Comparison of ENCODE assay signal across 36 cellular contexts in the genomic region with DNA sequence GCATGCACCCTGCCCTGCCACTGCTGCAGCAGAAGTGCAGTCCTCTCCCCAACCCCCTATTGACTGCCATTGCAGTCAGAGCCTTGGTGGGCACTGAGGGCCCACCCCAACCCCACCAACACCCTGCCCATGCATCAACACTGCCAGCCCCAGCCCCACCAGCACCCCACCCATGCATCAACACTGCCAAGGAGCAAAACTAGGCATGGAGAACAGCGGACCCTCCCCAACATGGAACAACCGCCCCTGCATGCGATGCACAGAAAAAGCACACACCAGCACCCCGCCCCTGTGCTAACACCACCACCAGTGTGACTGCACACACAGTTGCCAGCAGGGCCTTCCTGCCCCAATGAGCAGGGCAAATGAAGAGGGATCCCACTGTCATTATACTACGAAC.
"Had no signal": no experiment of that assay in that cellular context is flagged by ENCODE, and none has a peak within 500 bp of the region (broad histone marks: within the 10 kb centered on the region; RNA-seq: fewer than 3 reads in every experiment).

No MANE protein-coding gene starts in this region.

- H3K9me3 ChIP-seq: body of pancreas, breast epithelium had no signal

- H3K36me3 Mint-ChIP-seq: activated naive CD4-positive, alpha-beta T cell treated with anti-CD3 and anti-CD28 coated beads, Interleukin-2, amount 10 ng/mL, durations not matched to agents 7 days and 5 days; activated naive CD8-positive, alpha-beta T cell had no signal

- H3K4me1 Mint-ChIP-seq: activated B cell treated with CpG ODN at 0.5 μM for 24 hours; activated CD4-positive, alpha-beta T cell treated with anti-CD3 and anti-CD28 coated beads for 36 hours; activated CD4-positive, alpha-beta T cell treated with anti-CD3 and anti-CD28 coated beads, Interleukin-2, amount 10 ng/mL, durations not matched to agents 7 days and 5 days; activated naive CD4-positive, alpha-beta T cell treated with anti-CD3 and anti-CD28 coated beads, Interleukin-2, amount 10 ng/mL, durations not matched to agents 7 days and 5 days; activated naive CD4-positive, alpha-beta T cell treated with anti-CD3 and anti-CD28 coated beads, Interleukin-2, amount 50 U/mL, for 24 hours; activated naive CD8-positive, alpha-beta T cell treated with anti-CD3 and anti-CD28 coated beads, Interleukin-2, amount 10 ng/mL, durations not matched to agents 7 days and 5 days; activated naive CD8-positive, alpha-beta T cell treated with anti-CD3 and anti-CD28 coated beads, Interleukin-2, amount 50 U/mL, for 24 hours had no signal

- DNase-seq: activated B cell treated with CpG ODN at 0.5 μM for 24 hours; activated CD4-positive, alpha-beta T cell treated with anti-CD3 and anti-CD28 coated beads for 1 hour; activated CD4-positive, alpha-beta T cell treated with anti-CD3 and anti-CD28 coated beads for 36 hours; activated CD4-positive, alpha-beta T cell treated with anti-CD3 and anti-CD28 coated beads for 48 hours; activated CD4-positive, alpha-beta T cell treated with anti-CD3 and anti-CD28 coated beads, Interleukin-2, amount 10 ng/mL, durations not matched to agents 7 days and 5 days; activated CD4-positive, alpha-beta T cell treated with anti-CD3 and anti-CD28 coated beads, Interleukin-2, amount 50 U/mL, for 48 hours; activated CD8-positive, alpha-beta memory T cell treated with anti-CD3 and anti-CD28 coated beads, Interleukin-2, amount 50 U/mL, for 4 hours; activated CD8-positive, alpha-beta T cell treated with anti-CD3 and anti-CD28 coated beads for 36 hours; activated effector memory CD4-positive, alpha-beta T cell treated with Interleukin-2 at 50 U/mL for 16 hours; activated gamma-delta T cell; activated naive CD4-positive, alpha-beta T cell treated with anti-CD3 and anti-CD28 coated beads, Interleukin-2, amount 10 ng/mL, durations not matched to agents 7 days and 5 days; activated naive CD4-positive, alpha-beta T cell treated with Interleukin-2 at 50 U/mL for 16 hours; activated naive CD8-positive, alpha-beta T cell treated with anti-CD3 and anti-CD28 coated beads, Interleukin-2, amount 10 ng/mL, durations not matched to agents 7 days and 5 days; activated naive CD8-positive, alpha-beta T cell treated with anti-CD3 and anti-CD28 coated beads, Interleukin-2, amount 50 U/mL, for 24 hours; activated T-cell treated with anti-CD3 and anti-CD28 coated beads for 4 hours; activated T-cell treated with anti-CD3 and anti-CD28 coated beads, Interleukin-2, amount 50 U/mL, for 1 hour; activated T-cell treated with anti-CD3 and anti-CD28 coated beads, Interleukin-2, amount 50 U/mL, for 4 hours; activated T-cell treated with anti-CD3 and anti-CD28 coated beads, Interleukin-2, amount 50 U/mL, for 72 hours; amygdala; anterior cingulate cortex; body of pancreas; brain microvascular endothelial cell; central memory CD4-positive, alpha-beta T cell; cerebellar nuclear complex; SW 1271; T-helper 1 cell; T-helper 2 cell; T-helper 9 cell had no signal

- H3K36me3 ChIP-seq: brain microvascular endothelial cell, breast epithelium had no signal

- H3K27ac ChIP-seq: body of pancreas, brain microvascular endothelial cell, breast epithelium, VCaP had no signal

- H3K9me3 Mint-ChIP-seq: activated B cell treated with CpG ODN at 0.5 μM for 24 hours; activated CD8-positive, alpha-beta T cell treated with anti-CD3 and anti-CD28 coated beads for 36 hours; activated naive CD4-positive, alpha-beta T cell treated with anti-CD3 and anti-CD28 coated beads, Interleukin-2, amount 10 ng/mL, durations not matched to agents 7 days and 5 days; activated naive CD4-positive, alpha-beta T cell treated with anti-CD3 and anti-CD28 coated beads, Interleukin-2, amount 50 U/mL, for 24 hours; activated naive CD8-positive, alpha-beta T cell treated with anti-CD3 and anti-CD28 coated beads, Interleukin-2, amount 10 ng/mL, durations not matched to agents 7 days and 5 days; activated T-cell treated with anti-CD3 and anti-CD28 coated beads, Interleukin-2, amount 50 U/mL, for 4 hours; activated T-helper 1 cell treated with anti-CD3 and anti-CD28 coated beads, Interleukin-12 subunit alpha, Interleukin-12 subunit beta, Interleukin-2, Interleukin-4 antibody, amounts not matched to agents 30 ng/mL and 10 ng/mL and 1 ng/mL, durations not matched to agents 14 hours and 24 hours and 36 hours; activated T-helper 2 cell treated with anti-CD3 and anti-CD28 coated beads, Interferon-gamma antibody, Interleukin-2, Interleukin-4, amounts not matched to agents 10 μg/mL and 5 μg/mL and 100 μg/mL, durations not matched to agents 14 hours and 24 hours and 36 hours; T-helper 1 cell treated with Interleukin-12 subunit alpha and Interleukin-12 subunit beta and Interleukin-4 antibody, amounts not matched to agents 30 μg/mL and 1 μg/mL, for 36 hours; T-helper 2 cell treated with Interferon-gamma antibody and Interleukin-4, amounts not matched to agents 5 μg/mL and 100 μg/mL, for 36 hours had no signal

- ATAC-seq: activated CD4-positive, alpha-beta T cell treated with anti-CD3 and anti-CD28 coated beads for 36 hours; activated CD8-positive, alpha-beta T cell treated with anti-CD3 and anti-CD28 coated beads for 36 hours; activated naive CD8-positive, alpha-beta T cell treated with anti-CD3 and anti-CD28 coated beads, Interleukin-2, amount 50 U/mL, for 24 hours; activated T-cell treated with anti-CD3 and anti-CD28 coated beads, Interleukin-2, amount 50 U/mL, for 4 hours; activated T-cell treated with anti-CD3 and anti-CD28 coated beads, Interleukin-2, amount 50 U/mL, for 72 hours; body of pancreas had no signal

- H3K4me1 ChIP-seq: body of pancreas, breast epithelium had no signal

- H3K27me3 Mint-ChIP-seq: activated naive CD4-positive, alpha-beta T cell treated with anti-CD3 and anti-CD28 coated beads, Interleukin-2, amount 10 ng/mL, durations not matched to agents 7 days and 5 days had no signal

- H3K4me3 ChIP-seq: body of pancreas, breast epithelium had no signal

- H3K27ac Mint-ChIP-seq: activated B cell treated with CpG ODN at 0.5 μM for 24 hours; activated CD4-positive, alpha-beta T cell treated with anti-CD3 and anti-CD28 coated beads for 36 hours; activated CD4-positive, alpha-beta T cell treated with anti-CD3 and anti-CD28 coated beads, Interleukin-2, amount 10 ng/mL, durations not matched to agents 7 days and 5 days; activated CD8-positive, alpha-beta T cell treated with anti-CD3 and anti-CD28 coated beads for 36 hours; activated naive CD4-positive, alpha-beta T cell treated with anti-CD3 and anti-CD28 coated beads, Interleukin-2, amount 10 ng/mL, durations not matched to agents 7 days and 5 days; activated naive CD4-positive, alpha-beta T cell treated with anti-CD3 and anti-CD28 coated beads, Interleukin-2, amount 50 U/mL, for 24 hours; activated naive CD8-positive, alpha-beta T cell; activated naive CD8-positive, alpha-beta T cell treated with anti-CD3 and anti-CD28 coated beads, Interleukin-2, amount 10 ng/mL, durations not matched to agents 7 days and 5 days; activated naive CD8-positive, alpha-beta T cell treated with anti-CD3 and anti-CD28 coated beads, Interleukin-2, amount 50 U/mL, for 24 hours; activated T-cell treated with anti-CD3 and anti-CD28 coated beads, Interleukin-2, amount 50 U/mL, for 72 hours; activated T-helper 1 cell treated with anti-CD3 and anti-CD28 coated beads, Interleukin-12 subunit alpha, Interleukin-12 subunit beta, Interleukin-2, Interleukin-4 antibody, amounts not matched to agents 30 ng/mL and 10 ng/mL and 1 ng/mL, durations not matched to agents 14 hours and 24 hours and 36 hours; activated T-helper 2 cell treated with anti-CD3 and anti-CD28 coated beads, Interferon-gamma antibody, Interleukin-2, Interleukin-4, amounts not matched to agents 10 μg/mL and 5 μg/mL and 100 μg/mL, durations not matched to agents 14 hours and 24 hours and 36 hours; T-helper 1 cell treated with Interleukin-12 subunit alpha and Interleukin-12 subunit beta and Interleukin-4 antibody, amounts not matched to agents 30 μg/mL and 1 μg/mL, for 36 hours; T-helper 2 cell treated with Interferon-gamma antibody and Interleukin-4, amounts not matched to agents 5 μg/mL and 100 μg/mL, for 36 hours had no signal

- H3K4me3 Mint-ChIP-seq: activated B cell treated with CpG ODN at 0.5 μM for 24 hours; activated CD4-positive, alpha-beta T cell treated with anti-CD3 and anti-CD28 coated beads for 36 hours; activated CD4-positive, alpha-beta T cell treated with anti-CD3 and anti-CD28 coated beads, Interleukin-2, amount 10 ng/mL, durations not matched to agents 7 days and 5 days; activated CD8-positive, alpha-beta T cell treated with anti-CD3 and anti-CD28 coated beads for 36 hours; activated naive CD4-positive, alpha-beta T cell treated with anti-CD3 and anti-CD28 coated beads, Interleukin-2, amount 10 ng/mL, durations not matched to agents 7 days and 5 days; activated naive CD4-positive, alpha-beta T cell treated with anti-CD3 and anti-CD28 coated beads, Interleukin-2, amount 50 U/mL, for 24 hours; activated naive CD8-positive, alpha-beta T cell; activated naive CD8-positive, alpha-beta T cell treated with anti-CD3 and anti-CD28 coated beads, Interleukin-2, amount 10 ng/mL, durations not matched to agents 7 days and 5 days; activated naive CD8-positive, alpha-beta T cell treated with anti-CD3 and anti-CD28 coated beads, Interleukin-2, amount 50 U/mL, for 24 hours; activated T-cell treated with anti-CD3 and anti-CD28 coated beads, Interleukin-2, amount 50 U/mL, for 4 hours; activated T-cell treated with anti-CD3 and anti-CD28 coated beads, Interleukin-2, amount 50 U/mL, for 72 hours; activated T-helper 1 cell treated with anti-CD3 and anti-CD28 coated beads, Interleukin-12 subunit alpha, Interleukin-12 subunit beta, Interleukin-2, Interleukin-4 antibody, amounts not matched to agents 30 ng/mL and 10 ng/mL and 1 ng/mL, durations not matched to agents 14 hours and 24 hours and 36 hours; T-helper 1 cell treated with Interleukin-12 subunit alpha and Interleukin-12 subunit beta and Interleukin-4 antibody, amounts not matched to agents 30 μg/mL and 1 μg/mL, for 36 hours; T-helper 2 cell treated with Interferon-gamma antibody and Interleukin-4, amounts not matched to agents 5 μg/mL and 100 μg/mL, for 36 hours had no signal

- H3K27me3 ChIP-seq: body of pancreas, brain microvascular endothelial cell, breast epithelium had no signal
